Comparison of ENCODE assay signal across 22 cellular contexts in genomic region chr9:37383876-37384715, GRCh38.
"Had no signal": no experiment of that assay in that cellular context is flagged by ENCODE, and none has a peak within 500 bp of the region (broad histone marks: within the 10 kb centered on the region; RNA-seq: fewer than 3 reads in every experiment).

No MANE protein-coding gene starts in this region.

- H3K4me1 ChIP-seq: colonic mucosa, parathyroid adenoma, right lobe of liver, tibial nerve had no signal

- H3K36me3 ChIP-seq: brain microvascular endothelial cell, colonic mucosa, neutrophil, right lobe of liver had no signal

- H2AFZ ChIP-seq: hepatocyte, parathyroid adenoma had no signal

- H3K4me2 ChIP-seq: hepatocyte, smooth muscle cell had no signal

- H3K79me2 ChIP-seq: hepatocyte, parathyroid adenoma had no signal

- H3K9me3 ChIP-seq: colonic mucosa, neutrophil, right lobe of liver, tibial nerve had no signal

- H3K27ac ChIP-seq: brain microvascular endothelial cell, colonic mucosa, epithelial cell of prostate, hepatocyte, neutrophil, parathyroid adenoma, right lobe of liver, tibial nerve had no signal

- ATAC-seq: activated CD8-positive, alpha-beta T cell treated with anti-CD3 and anti-CD28 coated beads, Interleukin-2, amount 10 ng/mL, durations not matched to agents 7 days and 5 days; activated T-cell treated with anti-CD3 and anti-CD28 coated beads, Interleukin-2, amount 50 U/mL, for 4 hours; naive thymus-derived CD8-positive, alpha-beta T cell; right lobe of liver; stimulated activated effector memory CD8-positive, alpha-beta T cell treated with anti-CD3 and anti-CD28 coated beads, Interleukin-12 subunit alpha, Interleukin-12 subunit beta, amount 100 ng/mL, for 72 hours had no signal

- DNase-seq: activated CD4-positive, alpha-beta T cell treated with anti-CD3 and anti-CD28 coated beads, Interleukin-2, amount 10 ng/mL, durations not matched to agents 7 days and 5 days; activated CD8-positive, alpha-beta T cell treated with anti-CD3 and anti-CD28 coated beads, Interleukin-2, amount 10 ng/mL, durations not matched to agents 7 days and 5 days; activated naive CD4-positive, alpha-beta T cell treated with anti-CD3 and anti-CD28 coated beads for 36 hours; activated T-cell treated with anti-CD3 and anti-CD28 coated beads, Interleukin-2, amount 50 U/mL, for 4 hours; aorta; brain microvascular endothelial cell; central memory CD4-positive, alpha-beta T cell; colonic mucosa; endodermal cell; foreskin fibroblast; mesendoderm; naive thymus-derived CD8-positive, alpha-beta T cell; right lobe of liver; stimulated activated CD4-positive, alpha-beta T cell treated with anti-CD3 and anti-CD28 coated beads, Interleukin-4, amount 100 ng/mL, for 1 hour; substantia nigra had no signal

- H3K27me3 ChIP-seq: brain microvascular endothelial cell, colonic mucosa, hepatocyte, right lobe of liver, tibial nerve had no signal

- H3K4me1 Mint-ChIP-seq: activated CD4-positive, alpha-beta T cell treated with anti-CD3 and anti-CD28 coated beads, Interleukin-2, amount 10 ng/mL, durations not matched to agents 7 days and 5 days; endodermal cell; stimulated activated effector memory CD8-positive, alpha-beta T cell treated with anti-CD3 and anti-CD28 coated beads, Interleukin-12 subunit alpha, Interleukin-12 subunit beta, amount 100 ng/mL, for 72 hours had no signal

- H3K9ac ChIP-seq: parathyroid adenoma had no signal

- H3K4me3 ChIP-seq: colonic mucosa, hepatocyte, right lobe of liver, smooth muscle cell, tibial nerve had no signal

- H3K36me3 Mint-ChIP-seq: naive thymus-derived CD8-positive, alpha-beta T cell; stimulated activated effector memory CD8-positive, alpha-beta T cell treated with anti-CD3 and anti-CD28 coated beads, Interleukin-12 subunit alpha, Interleukin-12 subunit beta, amount 100 ng/mL, for 72 hours had no signal

- H3K27ac Mint-ChIP-seq: activated CD4-positive, alpha-beta T cell treated with anti-CD3 and anti-CD28 coated beads, Interleukin-2, amount 10 ng/mL, durations not matched to agents 7 days and 5 days; activated CD8-positive, alpha-beta T cell treated with anti-CD3 and anti-CD28 coated beads, Interleukin-2, amount 10 ng/mL, durations not matched to agents 7 days and 5 days; activated naive CD4-positive, alpha-beta T cell treated with anti-CD3 and anti-CD28 coated beads for 36 hours; endodermal cell; stimulated activated effector memory CD8-positive, alpha-beta T cell treated with anti-CD3 and anti-CD28 coated beads, Interleukin-12 subunit alpha, Interleukin-12 subunit beta, amount 100 ng/mL, for 72 hours had no signal

- H3K9me3 Mint-ChIP-seq: activated CD4-positive, alpha-beta T cell treated with anti-CD3 and anti-CD28 coated beads, Interleukin-2, amount 10 ng/mL, durations not matched to agents 7 days and 5 days; activated naive CD4-positive, alpha-beta T cell treated with anti-CD3 and anti-CD28 coated beads for 36 hours; activated T-cell treated with anti-CD3 and anti-CD28 coated beads, Interleukin-2, amount 50 U/mL, for 4 hours; endodermal cell; naive thymus-derived CD8-positive, alpha-beta T cell; stimulated activated effector memory CD8-positive, alpha-beta T cell treated with anti-CD3 and anti-CD28 coated beads, Interleukin-12 subunit alpha, Interleukin-12 subunit beta, amount 100 ng/mL, for 72 hours had no signal

- H3K4me3 Mint-ChIP-seq: activated CD4-positive, alpha-beta T cell treated with anti-CD3 and anti-CD28 coated beads, Interleukin-2, amount 10 ng/mL, durations not matched to agents 7 days and 5 days; activated CD8-positive, alpha-beta T cell treated with anti-CD3 and anti-CD28 coated beads, Interleukin-2, amount 10 ng/mL, durations not matched to agents 7 days and 5 days; activated naive CD4-positive, alpha-beta T cell treated with anti-CD3 and anti-CD28 coated beads for 36 hours; activated T-cell treated with anti-CD3 and anti-CD28 coated beads, Interleukin-2, amount 50 U/mL, for 4 hours; endodermal cell; naive thymus-derived CD8-positive, alpha-beta T cell; stimulated activated effector memory CD8-positive, alpha-beta T cell treated with anti-CD3 and anti-CD28 coated beads, Interleukin-12 subunit alpha, Interleukin-12 subunit beta, amount 100 ng/mL, for 72 hours had no signal

- H3K27me3 Mint-ChIP-seq: activated CD4-positive, alpha-beta T cell treated with anti-CD3 and anti-CD28 coated beads, Interleukin-2, amount 10 ng/mL, durations not matched to agents 7 days and 5 days had no signal
